ENCODE assay signal across 16 cellular contexts in the genomic region with DNA sequence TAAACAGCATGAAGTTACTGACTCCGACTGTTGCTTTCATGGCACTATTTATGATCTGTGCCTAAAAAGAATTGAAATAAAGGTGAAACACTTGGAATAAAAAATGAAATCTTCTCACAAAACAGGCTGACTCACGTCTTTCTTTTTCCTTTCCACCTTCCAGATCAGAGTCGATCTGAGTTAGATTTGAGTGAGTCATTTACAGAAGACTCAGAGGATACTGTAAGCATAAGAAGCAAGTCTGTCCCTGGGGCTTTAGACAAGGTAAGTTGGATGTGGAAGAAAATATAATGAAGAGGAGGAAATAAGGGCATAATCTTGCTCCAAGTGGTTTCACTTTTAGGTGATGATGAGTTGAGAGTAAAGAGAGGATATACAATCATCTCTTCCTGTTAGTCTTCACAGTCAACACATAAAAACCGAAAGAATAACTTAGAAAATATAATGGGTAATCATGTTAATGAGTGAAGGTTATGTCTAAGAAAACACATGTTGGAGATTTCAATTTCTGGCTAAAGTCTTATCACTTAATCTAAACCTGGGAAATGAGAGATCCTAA.
A peak's percentile ranks its signal among the peaks of the same experiment; 100 is the strongest.
DNase-seq lines count a peak whose midpoint lies in the region; ATAC-seq, FAIRE-seq and TF ChIP-seq lines count a peak whose summit lies in the region.
"Had no signal": no experiment of that assay in that cellular context is flagged by ENCODE, and none has a peak within 500 bp of the region (broad histone marks: within the 10 kb centered on the region; RNA-seq: fewer than 3 reads in every experiment).

No MANE protein-coding gene starts in this region.

- peak; percentile 21 for DNase-seq in DMS53 (lab: John Stamatoyannopoulos, UW)
- no peak for DNase-seq in DMS53 treated with DMSO at 0.1 percent for 48 hours (lab: John Stamatoyannopoulos, UW; ENCODE audit: unreplicated experiment)
- no peak for DNase-seq in MM.1S
- peak; percentile 71 for DNase-seq in mammary epithelial cell
- no peak for DNase-seq in mucosa of descending colon
- no peak for DNase-seq in HTR-8/SVneo (ENCODE audit: insufficient read length, low spot score)
- DNase-seq in SJCRH30: no peak
- DNase-seq: mesendoderm, NCI-H1092 treated with DMSO at 0.1 percent for 48 hours, NCI-H526 treated with DMSO at 0.1 percent for 48 hours, upper lobe of right lung had no signal

- H3K4me3 ChIP-seq in MM.1S (ENCODE audit: low read length) (0 out of 2 replicates have a peak overlapping the region, but pooled peaks have one; percentile 23), mammary epithelial cell (replicated peaks in 1 of 3; ENCODE audit: insufficient read depth in 1 of 3, low read depth in 2 of 3, low read length in 3 of 3) (peak overlapping the region in 1 of 3 experiments; percentile 17), mucosa of descending colon (no peak overlapping the region), SJCRH30 (no peak overlapping the region)
- H3K4me3 ChIP-seq: upper lobe of right lung had no signal

- dilution Hi-C loops in mammary epithelial cell (cut with HindIII; ENCODE audit: low sequenced_read_pairs): no loop called here

- TSS peak; percentile 61 for BruUV-seq in mammary epithelial cell (replicated peaks; lab: Mats Ljungman, UMichigan)

- FAIRE-seq in HTR-8/SVneo (lab: Jason Lieb, UNC): no peak
- FAIRE-seq: endometrium had no signal

- ATAC-seq in mucosa of descending colon (peak; percentile 46), GM21786 (IDR thresholded peaks at IDR 0.05; ENCODE audit: unreplicated experiment) (no peak)
- ATAC-seq: activated CD4-positive, CD25-positive, alpha-beta regulatory T cell treated with anti-CD3 and anti-CD28 coated beads, Interleukin-2, amount 50 U/mL, for 24 hours; upper lobe of right lung had no signal

- H3K79me2 ChIP-seq in MM.1S (ENCODE audit: low read length) (no peaks in the 10 kb centered on the region), mammary epithelial cell (ENCODE audit: insufficient read depth, low read length) (no peaks in the 10 kb centered on the region)
- H3K79me2 ChIP-seq: parathyroid adenoma had no signal

- H3K9me2 ChIP-seq in MM.1S (replicated peaks; ENCODE audit: insufficient read depth, low read length): no peaks in the 10 kb centered on the region

- H4K20me1 ChIP-seq in MM.1S (ENCODE audit: insufficient read depth, low read length) (no peaks in the 10 kb centered on the region), mammary epithelial cell (ENCODE audit: insufficient read depth, low read length) (no peaks in the 10 kb centered on the region)

- H3K9ac ChIP-seq in MM.1S (ENCODE audit: low read length) (no peak overlapping the region), mammary epithelial cell (ENCODE audit: insufficient read depth, low read length) (no peak overlapping the region)
- H3K9ac ChIP-seq: parathyroid adenoma had no signal

- H3K27ac ChIP-seq in MM.1S (ENCODE audit: low read length) (no peak overlapping the region), mammary epithelial cell (ENCODE audit: insufficient read depth, low read depth, low read length) (no peak overlapping the region), SJCRH30 (no peak overlapping the region)
- H3K27ac ChIP-seq: 22Rv1, parathyroid adenoma, upper lobe of right lung had no signal

- TF ChIP-seq CTCF in MM.1S (IDR thresholded peaks at IDR 0.05; ENCODE audit: low read length) (no peak), mammary epithelial cell (conservative IDR thresholded peaks at IDR 0.05 in 1 of 2, IDR thresholded peaks at IDR 0.05 in 1 of 2; ENCODE audit: extremely low read depth in 1 of 2, insufficient read depth in 1 of 2, low read depth in 1 of 2, low read length in 2 of 2) (no peak), mucosa of descending colon (IDR thresholded peaks at IDR 0.05) (no peak)

- 58% methylated on average over 4 of the region's 4 CpGs for WGBS in mammary epithelial cell (ENCODE audit: low coverage, missing lambda C conversion rate)

- H3K4me1 ChIP-seq in MM.1S (ENCODE audit: low read length) (no peaks in the 10 kb centered on the region), mammary epithelial cell (ENCODE audit: insufficient read depth, low read length) (no peaks in the 10 kb centered on the region), mucosa of descending colon (ENCODE audit: low read depth) (no peaks in the 10 kb centered on the region), SJCRH30 (no peaks in the 10 kb centered on the region)
- H3K4me1 ChIP-seq: parathyroid adenoma, upper lobe of right lung had no signal

- H3K4me2 ChIP-seq in MM.1S (ENCODE audit: low read depth, low read length): peak overlapping the region; percentile 44; the same call in 1 of the 2 replicates
- H3K4me2 ChIP-seq in mammary epithelial cell (ENCODE audit: insufficient read depth, low read depth, low read length): peak overlapping the region; percentile 67

- H3K9me3 ChIP-seq in MM.1S (replicated peaks; ENCODE audit: insufficient read depth, low read length): no peaks in the 10 kb centered on the region
- peaks cover 9% of the 10 kb centered on the region for H3K9me3 ChIP-seq in mammary epithelial cell (replicated peaks; ENCODE audit: insufficient read depth, low read length)
- H3K9me3 ChIP-seq in mucosa of descending colon: no peaks in the 10 kb centered on the region
- no peaks in the 10 kb centered on the region for H3K9me3 ChIP-seq in SJCRH30 (replicated peaks)
- H3K9me3 ChIP-seq: upper lobe of right lung had no signal

- no peaks in the 10 kb centered on the region for H3F3A ChIP-seq in MM.1S (ENCODE audit: insufficient read depth, low read length)

- H2AFZ ChIP-seq in MM.1S (ENCODE audit: low read length) (0 out of 2 replicates have a peak overlapping the region, but pooled peaks have one; percentile 25), mammary epithelial cell (ENCODE audit: low read depth, low read length) (peak overlapping the region; percentile 46)
- H2AFZ ChIP-seq: parathyroid adenoma had no signal

- CTCF ChIA-PET in mammary epithelial cell (lab: Charles Lee; ENCODE audit: low non-redundant PET): no interaction called here

- intact Hi-C loops in mammary epithelial cell (cut with micrococcal nuclease): no loop called here
- intact Hi-C loops in mucosa of descending colon (cut with DNase I, micrococcal nuclease): no loop called here

- no peaks in the 10 kb centered on the region for H3K36me3 ChIP-seq in MM.1S (replicated peaks; ENCODE audit: insufficient read depth, low read length)
- no peaks in the 10 kb centered on the region for H3K36me3 ChIP-seq in mammary epithelial cell (ENCODE audit: insufficient read depth, low read length)
- no peaks in the 10 kb centered on the region for H3K36me3 ChIP-seq in mucosa of descending colon (ENCODE audit: low read depth)
- H3K36me3 ChIP-seq in SJCRH30: no peaks in the 10 kb centered on the region
- H3K36me3 ChIP-seq: upper lobe of right lung had no signal

- no peaks in the 10 kb centered on the region for H3K27me3 ChIP-seq in MM.1S (replicated peaks; ENCODE audit: insufficient read depth, low read length)
- no peaks in the 10 kb centered on the region for H3K27me3 ChIP-seq in mammary epithelial cell (ENCODE audit: insufficient read depth, low read length)
- no peaks in the 10 kb centered on the region for H3K27me3 ChIP-seq in SJCRH30
- H3K27me3 ChIP-seq: upper lobe of right lung had no signal

- in situ Hi-C loops in mammary epithelial cell (cut with MboI; ENCODE audit: low sequenced_read_pairs in 2 of 2): no loop called here

Comparison
In these comparisons a context has a peak if more than half of its experiments do, and no peak if none do; other contexts are left out.
1. DNase-seq: peak in DMS53 (single experiment) and mammary epithelial cell (single experiment); none in DMS53 treated with DMSO at 0.1 percent for 48 hours (single experiment), MM.1S (single experiment), mucosa of descending colon (0 of 3), HTR-8/SVneo (single experiment) and SJCRH30 (0 of 2).